9 cellular contexts compared by ENCODE assay signal in the genomic region with DNA sequence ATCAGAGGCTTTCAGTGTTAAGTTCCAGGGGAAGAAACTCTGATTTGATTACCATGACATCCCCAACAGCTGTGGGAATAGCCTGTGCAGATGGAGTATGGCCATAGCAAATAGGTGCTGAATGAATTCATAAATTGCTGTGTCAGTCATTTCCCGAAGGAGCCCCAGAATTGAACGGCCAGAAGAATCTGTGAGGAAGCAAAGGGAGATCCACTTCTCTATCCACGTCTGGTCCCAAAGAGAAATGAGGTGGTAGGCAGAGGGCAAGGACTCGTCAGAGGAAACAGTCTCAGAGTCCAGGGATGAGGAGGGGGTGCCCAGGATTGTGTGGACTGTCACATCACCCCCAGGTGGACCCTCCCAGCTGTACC. TPM values are rescaled to one million over a fixed set of nuclear protein-coding genes. Genes with fewer than 3 reads are reported as not detected.
DNase-seq lines count a peak whose midpoint lies in the region; ATAC-seq, FAIRE-seq and TF ChIP-seq lines count a peak whose summit lies in the region.
"Had no signal": no experiment of that assay in that cellular context is flagged by ENCODE, and none has a peak within 500 bp of the region (broad histone marks: within the 10 kb centered on the region; RNA-seq: fewer than 3 reads in every experiment).

No MANE protein-coding gene starts in this region.

- TF ChIP-seq CTCF in mammary epithelial cell (conservative IDR thresholded peaks at IDR 0.05 in 1 of 2, IDR thresholded peaks at IDR 0.05 in 1 of 2; ENCODE audit: extremely low read depth in 1 of 2, insufficient read depth in 1 of 2, low read depth in 1 of 2, low read length in 2 of 2), result no peak
- TF ChIP-seq CTCF in upper lobe of right lung (IDR thresholded peaks at IDR 0.05), result no peak

- H3K9me3 ChIP-seq in mammary epithelial cell (replicated peaks; ENCODE audit: insufficient read depth, low read length), result no peaks in the 10 kb centered on the region
- no peaks in the 10 kb centered on the region for H3K9me3 ChIP-seq in upper lobe of right lung

- H3K9me3 Mint-ChIP-seq in activated naive CD4-positive, alpha-beta T cell treated with anti-CD3 and anti-CD28 coated beads, Interleukin-2, amount 10 ng/mL, durations not matched to agents 7 days and 5 days, result no peaks in the 10 kb centered on the region
- no peaks in the 10 kb centered on the region for H3K9me3 Mint-ChIP-seq in naive thymus-derived CD8-positive, alpha-beta T cell

- H3K4me2 ChIP-seq in mammary epithelial cell (ENCODE audit: insufficient read depth, low read depth, low read length), result peak overlapping the region; percentile 93

- ATAC-seq in naive thymus-derived CD8-positive, alpha-beta T cell, result no peak
- ATAC-seq in upper lobe of right lung, result no peak
- ATAC-seq in GM21526 (IDR thresholded peaks at IDR 0.05; ENCODE audit: low FRiP score, unreplicated experiment), result no peak
- no peak for ATAC-seq in GM21360 (IDR thresholded peaks at IDR 0.05; ENCODE audit: unreplicated experiment)

- CTCF ChIA-PET in activated naive CD4-positive, alpha-beta T cell treated with anti-CD3 and anti-CD28 coated beads, Interleukin-2, amount 10 ng/mL, durations not matched to agents 7 days and 5 days (lab: Charles Lee), result interaction anchor here (0.8 to 13.8 kb wide), 9 partner anchors 10 to 270 kb away, joined by 3 to 259 read pairs (median 76); partner anchors contain the start of genes BYSL, MED20, TOMM6 and USP49
- CTCF ChIA-PET in mammary epithelial cell (lab: Charles Lee; ENCODE audit: low non-redundant PET), result no interaction called here

- H3K27me3 Mint-ChIP-seq in activated naive CD4-positive, alpha-beta T cell treated with anti-CD3 and anti-CD28 coated beads, Interleukin-2, amount 10 ng/mL, durations not matched to agents 7 days and 5 days, result no peaks in the 10 kb centered on the region
- H3K27me3 Mint-ChIP-seq in naive thymus-derived CD8-positive, alpha-beta T cell, result no peaks in the 10 kb centered on the region

- in situ Hi-C loops in mammary epithelial cell (cut with MboI; ENCODE audit: low sequenced_read_pairs in 2 of 2), result loop anchor here (5.0 to 10.0 kb wide), 4 partner anchors 105 to 262 kb away; partner anchors contain the start of genes TOMM6 (in 2 of the 2), CCND3 (in 1 of the 2) and PRICKLE4 (in 1 of the 2)

- WGBS in mammary epithelial cell (ENCODE audit: low coverage, missing lambda C conversion rate), result 21% methylated on average over 4 of the region's 4 CpGs

- no peak overlapping the region for H2AFZ ChIP-seq in mammary epithelial cell (ENCODE audit: low read depth, low read length)

- H3K27ac ChIP-seq in mammary epithelial cell (ENCODE audit: insufficient read depth, low read depth, low read length) (peak overlapping the region; percentile 78), upper lobe of right lung (peak overlapping the region; percentile 96)

- H3K9ac ChIP-seq in mammary epithelial cell (ENCODE audit: insufficient read depth, low read length), result peak overlapping the region; percentile 8

- BruUV-seq in mammary epithelial cell (replicated peaks; lab: Mats Ljungman, UMichigan), result no TSS peak

- no peaks in the 10 kb centered on the region for H3K27me3 ChIP-seq in mammary epithelial cell (ENCODE audit: insufficient read depth, low read length)
- H3K27me3 ChIP-seq in upper lobe of right lung, result no peaks in the 10 kb centered on the region

- H3K27ac Mint-ChIP-seq in activated naive CD4-positive, alpha-beta T cell treated with anti-CD3 and anti-CD28 coated beads, Interleukin-2, amount 10 ng/mL, durations not matched to agents 7 days and 5 days, result peak overlapping the region; percentile 88
- peak overlapping the region; percentile 81 to 99 (median 96) for H3K27ac Mint-ChIP-seq in naive thymus-derived CD8-positive, alpha-beta T cell

- peaks cover 88% of the 10 kb centered on the region for H3K4me1 Mint-ChIP-seq in activated naive CD4-positive, alpha-beta T cell treated with anti-CD3 and anti-CD28 coated beads, Interleukin-2, amount 10 ng/mL, durations not matched to agents 7 days and 5 days
- peaks cover 25 to 87% (median 73%) of the 10 kb centered on the region in 4 donors for H3K4me1 Mint-ChIP-seq in naive thymus-derived CD8-positive, alpha-beta T cell

- no peak for DNase-seq in activated naive CD4-positive, alpha-beta T cell treated with anti-CD3 and anti-CD28 coated beads, Interleukin-2, amount 10 ng/mL, durations not matched to agents 7 days and 5 days
- no peak for DNase-seq in activated naive CD4-positive, alpha-beta T cell (lab: John Stamatoyannopoulos, UW)
- DNase-seq in mammary epithelial cell (no peak), upper lobe of right lung (peak; percentile 27), GM19239 (ENCODE audit: insufficient read length, low spot score) (no peak)
- DNase-seq in naive thymus-derived CD8-positive, alpha-beta T cell, result peak in 1 of 10 donors; percentile 22
- DNase-seq: NCI-H187 treated with DMSO at 0.1 percent for 48 hours had no signal

- intact Hi-C loops in mammary epithelial cell (cut with micrococcal nuclease) (loop anchor here (10.0 kb wide), 2 partner anchors 332 to 682 kb away; no protein-coding TSS in a partner anchor), upper lobe of right lung (cut with DNase I) (no loop called here)

- H3K4me3 ChIP-seq in mammary epithelial cell (replicated peaks in 1 of 3; ENCODE audit: insufficient read depth in 1 of 3, low read depth in 2 of 3, low read length in 3 of 3), result peak overlapping the region; percentile 78 to 82 (median 82)
- peak overlapping the region; percentile 87 for H3K4me3 ChIP-seq in upper lobe of right lung

- peaks cover 46% of the 10 kb centered on the region for H3K4me1 ChIP-seq in mammary epithelial cell (ENCODE audit: insufficient read depth, low read length)
- H3K4me1 ChIP-seq in upper lobe of right lung, result peaks cover 76% of the 10 kb centered on the region

- dilution Hi-C loops in mammary epithelial cell (cut with HindIII; ENCODE audit: low sequenced_read_pairs), result loop anchor here (5.0 kb wide), 1 partner anchor 260 kb away; the partner anchor contains the start of gene TOMM6

- POLR2A ChIA-PET in naive thymus-derived CD8-positive, alpha-beta T cell (lab: Charles Lee), result interaction anchor here (0.5 to 16.0 kb wide), 12 partner anchors 7 to 261 kb away, joined by 3 to 233 read pairs (median 9); partner anchors contain the start of genes BYSL, CCND3, MED20 and TOMM6

- H3K36me3 ChIP-seq in mammary epithelial cell (ENCODE audit: insufficient read depth, low read length), result no peaks in the 10 kb centered on the region
- peaks cover 8% of the 10 kb centered on the region for H3K36me3 ChIP-seq in upper lobe of right lung

- peaks cover 45% of the 10 kb centered on the region for H3K79me2 ChIP-seq in mammary epithelial cell (ENCODE audit: insufficient read depth, low read length)

- no peak for FAIRE-seq in GM19239 (lab: Jason Lieb, UNC)

- H4K20me1 ChIP-seq in mammary epithelial cell (ENCODE audit: insufficient read depth, low read length), result no peaks in the 10 kb centered on the region

- peaks cover 44% of the 10 kb centered on the region for H3K36me3 Mint-ChIP-seq in activated naive CD4-positive, alpha-beta T cell treated with anti-CD3 and anti-CD28 coated beads, Interleukin-2, amount 10 ng/mL, durations not matched to agents 7 days and 5 days
- H3K36me3 Mint-ChIP-seq in naive thymus-derived CD8-positive, alpha-beta T cell, result peaks cover 21 to 51% (median 32%) of the 10 kb centered on the region in 3 donors

- peak overlapping the region; percentile 97 for H3K4me3 Mint-ChIP-seq in activated naive CD4-positive, alpha-beta T cell treated with anti-CD3 and anti-CD28 coated beads, Interleukin-2, amount 10 ng/mL, durations not matched to agents 7 days and 5 days
- H3K4me3 Mint-ChIP-seq in naive thymus-derived CD8-positive, alpha-beta T cell, result peak overlapping the region; percentile 94 to 99 (median 98)

RNA-seq across cellular contexts. Expression of gene TAF8, which starts 3.1 kb away (rescaled TPM):
- total RNA-seq in mammary epithelial cell (10 to 100 TPM; 12.8 to 23.5 TPM), upper lobe of right lung (31.1 TPM)
- 27.1 TPM for polyA plus RNA-seq in mammary epithelial cell
- 32.3 TPM for polyA minus RNA-seq in mammary epithelial cell
- 10 to 100 TPM; 61.3 to 73.8 TPM for total RNA-seq in naive thymus-derived CD8-positive, alpha-beta T cell
- 10 to 100 TPM; 24.4 to 36.8 (median 28.6) TPM for polyA plus RNA-seq in naive thymus-derived CD8-positive, alpha-beta T cell
